In the genomic region with DNA sequence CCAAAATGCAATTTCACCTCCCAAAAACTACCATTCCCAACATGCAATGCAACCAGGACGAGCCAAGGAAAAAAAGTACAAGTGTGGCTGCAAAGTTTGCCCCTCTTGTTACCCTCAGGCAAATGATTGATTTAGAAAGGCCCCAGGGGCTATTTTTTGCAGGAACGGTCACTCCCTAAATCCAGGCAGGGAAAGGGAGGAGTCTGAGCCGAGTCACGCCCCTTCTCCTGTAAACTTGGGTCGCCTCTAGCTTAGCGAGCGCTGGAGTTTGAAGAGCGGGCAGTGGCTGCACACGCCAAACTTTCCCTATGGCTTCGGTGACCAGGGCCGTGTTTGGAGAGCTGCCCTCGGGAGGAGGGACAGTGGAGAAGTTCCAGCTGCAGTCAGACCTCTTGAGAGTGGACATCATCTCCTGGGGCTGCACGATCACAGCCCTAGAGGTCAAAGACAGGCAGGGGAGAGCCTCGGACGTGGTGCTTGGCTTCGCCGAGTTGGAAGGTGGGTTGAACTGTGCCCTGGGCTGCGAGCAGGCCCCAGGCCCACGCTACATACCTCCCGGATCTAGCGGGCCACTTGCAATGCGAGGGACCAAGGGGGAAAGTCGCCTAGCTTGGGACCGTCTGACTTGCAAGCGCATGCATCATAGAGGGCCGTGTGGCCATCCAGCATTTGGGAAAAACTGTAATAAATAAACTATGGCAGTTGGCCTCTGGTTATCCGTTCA, we compare ENCODE assay signal across 8 cellular contexts. TPM values are rescaled to one million over a fixed set of nuclear protein-coding genes. Genes with fewer than 3 reads are reported as not detected.
DNase-seq lines count a peak whose midpoint lies in the region; ATAC-seq lines count a peak whose summit lies in the region.

A gene (plus strand): TSS at position 261 of the 724 bp plus-strand sequence. CDS start 48 bp downstream, at position 309.

- H3K4me3 Mint-ChIP-seq in stimulated activated naive B cell treated with anti-CD40 and anti-IgM and Interleukin-4, amounts not matched to agents 10 μg/mL and 1 μg/mL and 100 μg/mL, for 72 hours, result peak within 1 kb of the TSS; percentile 81 to 87

- H3K4me3 ChIP-seq in mesendoderm (ENCODE audit: low read length), result peak within 1 kb of the TSS; percentile 85

- H2AK5ac ChIP-seq in mesendoderm (ENCODE audit: low read length), result peak within 1 kb of the TSS; percentile 82

- peaks cover 20 to 31% of the 10 kb centered on the region in 2 donors for H3K4me1 Mint-ChIP-seq in stimulated activated naive B cell treated with anti-CD40 and anti-IgM and Interleukin-4, amounts not matched to agents 10 μg/mL and 1 μg/mL and 100 μg/mL, for 72 hours

- H3K4me2 ChIP-seq in mesendoderm (ENCODE audit: low read length), result peak within 1 kb of the TSS; percentile 89

- peak within 1 kb of the TSS; percentile 94 for H3K9ac ChIP-seq in mesendoderm (ENCODE audit: low read length)

- H3K4me1 ChIP-seq in mesendoderm (ENCODE audit: control insufficient read depth, low read depth, low read length), result peaks cover 10% of the 10 kb centered on the region

- H2BK5ac ChIP-seq in mesendoderm (ENCODE audit: low read length), result peak within 1 kb of the TSS; percentile 62

- H3K79me2 ChIP-seq in mesendoderm (ENCODE audit: control insufficient read depth, insufficient read depth, low read length), result no peaks in the 10 kb centered on the region

- H3K27me3 Mint-ChIP-seq in stimulated activated naive B cell treated with anti-CD40 and anti-IgM and Interleukin-4, amounts not matched to agents 10 μg/mL and 1 μg/mL and 100 μg/mL, for 72 hours, result no peaks in the 10 kb centered on the region

- no peak within 1 kb of the TSS for H2BK15ac ChIP-seq in mesendoderm (replicated peaks; ENCODE audit: low read depth)

- peak; percentile 71 to 81 for ATAC-seq in stimulated activated naive B cell treated with anti-CD40 and anti-IgM and Interleukin-4, amounts not matched to agents 10 μg/mL and 1 μg/mL and 100 μg/mL, for 72 hours (replicated peaks)

- peak within 1 kb of the TSS; percentile 10 for H3K27ac ChIP-seq in mesendoderm (ENCODE audit: low read depth, low read length)

- DNase-seq in COLO668 (lab: John Stamatoyannopoulos, UW; ENCODE audit: unreplicated experiment) (peak; percentile 32), GOT3 (lab: John Stamatoyannopoulos, UW) (peak; percentile 35), NCI-H460 (ENCODE audit: extremely low read depth, low read depth) (peak; percentile 34), epidermal melanocyte (ENCODE audit: insufficient read length, low spot score) (peak; percentile 93), mesendoderm (peak; percentile 98)
- DNase-seq in activated CD8-positive, alpha-beta memory T cell treated with anti-CD3 and anti-CD28 coated beads for 24 hours, result peak; percentile 83
- peak; percentile 22 for DNase-seq in stimulated activated naive B cell treated with anti-CD40 and anti-IgM and Interleukin-4, amounts not matched to agents 10 μg/mL and 1 μg/mL and 100 μg/mL, for 72 hours
- DNase-seq in NK-92 treated with Interleukin-12 subunit alpha and Interleukin-12 subunit beta, amount 100 ng/mL, for 24 hours (lab: John Stamatoyannopoulos, UW), result no peak

- no peaks in the 10 kb centered on the region for H3K79me1 ChIP-seq in mesendoderm (ENCODE audit: low read length)

- H3K27ac Mint-ChIP-seq in stimulated activated naive B cell treated with anti-CD40 and anti-IgM and Interleukin-4, amounts not matched to agents 10 μg/mL and 1 μg/mL and 100 μg/mL, for 72 hours, result peak within 1 kb of the TSS; percentile 75

- no peak within 1 kb of the TSS for H3K18ac ChIP-seq in mesendoderm (ENCODE audit: low read length)

- H3K36me3 ChIP-seq in mesendoderm (ENCODE audit: control insufficient read depth, insufficient read depth, low read length), result no peaks in the 10 kb centered on the region

- no peaks in the 10 kb centered on the region for H3K27me3 ChIP-seq in mesendoderm (ENCODE audit: insufficient read depth, low read length, poor library complexity)

- no CpG with 5 or more reads among the region's 27 CpGs for WGBS in mesendoderm (ENCODE audit: extremely low coverage, insufficient coverage, low lambda C conversion rate)

- no peak within 1 kb of the TSS for H3K4ac ChIP-seq in mesendoderm (ENCODE audit: low read depth, low read length)

- no peak within 1 kb of the TSS for H3K23ac ChIP-seq in mesendoderm (ENCODE audit: low read length)

- peak within 1 kb of the TSS; percentile 95 for H3K56ac ChIP-seq in mesendoderm (ENCODE audit: low read length)

- H2BK120ac ChIP-seq in mesendoderm (ENCODE audit: low read depth, low read length), result no peak within 1 kb of the TSS

- H4K5ac ChIP-seq in mesendoderm (ENCODE audit: low read length), result no peak within 1 kb of the TSS

- peaks cover 0 to 1% of the 10 kb centered on the region in 2 donors for H3K9me3 Mint-ChIP-seq in stimulated activated naive B cell treated with anti-CD40 and anti-IgM and Interleukin-4, amounts not matched to agents 10 μg/mL and 1 μg/mL and 100 μg/mL, for 72 hours

- H3K36me3 Mint-ChIP-seq in stimulated activated naive B cell treated with anti-CD40 and anti-IgM and Interleukin-4, amounts not matched to agents 10 μg/mL and 1 μg/mL and 100 μg/mL, for 72 hours, result no peaks in the 10 kb centered on the region

- no peak within 1 kb of the TSS for H4K8ac ChIP-seq in mesendoderm (ENCODE audit: low read depth, low read length)

RNA-seq across cellular contexts. Expression of the gene that starts here (rescaled TPM):
- 2.8 and 3.8 TPM in 2 replicates for total RNA-seq in NCI-H460 (2014; rRNA removed; shearing (Covaris generic))
- polyA plus RNA-seq in NCI-H460 (2014; cell fraction: nucleus; rRNA removed), result 3.4 and 3.5 TPM in 2 replicates
- polyA plus RNA-seq in mesendoderm (2013, experiment 1 of 2), result 13.4 TPM
- 12.9 TPM for polyA plus RNA-seq in mesendoderm (2013, experiment 2 of 2)
